Comparison of ENCODE assay signal across 29 cellular contexts in genomic region chr2:171134624-171135230, GRCh38. TPM values are rescaled to one million over a fixed set of nuclear protein-coding genes. Genes with fewer than 3 reads are reported as not detected.
DNase-seq lines count a peak whose midpoint lies in the region; ATAC-seq and TF ChIP-seq lines count a peak whose summit lies in the region.
"Had no signal": no experiment of that assay in that cellular context is flagged by ENCODE, and none has a peak within 500 bp of the region (broad histone marks: within the 10 kb centered on the region; RNA-seq: fewer than 3 reads in every experiment).

No MANE protein-coding gene starts in this region.

- ATAC-seq in HG03442 (IDR thresholded peaks at IDR 0.05; ENCODE audit: unreplicated experiment) = no peak
- ATAC-seq: A549; activated CD4-positive, alpha-beta T cell treated with anti-CD3 and anti-CD28 coated beads for 36 hours; activated CD8-positive, alpha-beta T cell treated with anti-CD3 and anti-CD28 coated beads, Interleukin-2, amount 10 ng/mL, durations not matched to agents 7 days and 5 days; heart left ventricle; K562; natural killer cell; Panc1; stimulated activated memory B cell treated with anti-CD40 and anti-IgM and Interleukin-4, amounts not matched to agents 10 μg/mL and 1 μg/mL and 100 μg/mL, for 72 hours had no signal

- H3K9ac ChIP-seq in adipocyte (ENCODE audit: low read length) = no peak overlapping the region

- H3K36me3 ChIP-seq in adipocyte (ENCODE audit: control insufficient read depth, insufficient read depth, low read length, severe bottlenecking) = no peaks in the 10 kb centered on the region
- H3K36me3 ChIP-seq: BE2C, esophagus squamous epithelium, heart left ventricle had no signal

- intact Hi-C loops in activated naive CD4-positive, alpha-beta T cell treated with anti-CD3 and anti-CD28 coated beads for 36 hours (cut with micrococcal nuclease) = no loop called here

- peaks cover 79% of the 10 kb centered on the region for H3K4me1 Mint-ChIP-seq in activated naive CD4-positive, alpha-beta T cell treated with anti-CD3 and anti-CD28 coated beads, Interleukin-2, amount 50 U/mL, for 24 hours
- H3K4me1 Mint-ChIP-seq in activated naive CD4-positive, alpha-beta T cell treated with anti-CD3 and anti-CD28 coated beads for 36 hours (ENCODE audit: low read depth) = peaks cover 59% of the 10 kb centered on the region
- peaks cover 18% of the 10 kb centered on the region for H3K4me1 Mint-ChIP-seq in mesothelial cell of epicardium

- peaks cover 6% of the 10 kb centered on the region for H3K36me3 Mint-ChIP-seq in activated naive CD4-positive, alpha-beta T cell treated with anti-CD3 and anti-CD28 coated beads, Interleukin-2, amount 50 U/mL, for 24 hours
- peaks cover 9% of the 10 kb centered on the region for H3K36me3 Mint-ChIP-seq in activated naive CD4-positive, alpha-beta T cell treated with anti-CD3 and anti-CD28 coated beads for 36 hours (ENCODE audit: low read depth)
- H3K36me3 Mint-ChIP-seq in mesothelial cell of epicardium = peaks cover 4% of the 10 kb centered on the region
- H3K36me3 Mint-ChIP-seq: natural killer cell had no signal

- H3K4me3 ChIP-seq in adipocyte (ENCODE audit: low read length) = no peak overlapping the region
- H3K4me3 ChIP-seq: A549, esophagus squamous epithelium, heart left ventricle, K562 had no signal

- TF ChIP-seq CTCF in mesothelial cell of epicardium (IDR thresholded peaks at IDR 0.05; ENCODE audit: unreplicated experiment) = no peak

- peak overlapping the region; percentile 49 for H3K27ac Mint-ChIP-seq in activated naive CD4-positive, alpha-beta T cell treated with anti-CD3 and anti-CD28 coated beads, Interleukin-2, amount 50 U/mL, for 24 hours
- no peak overlapping the region for H3K27ac Mint-ChIP-seq in activated naive CD4-positive, alpha-beta T cell treated with anti-CD3 and anti-CD28 coated beads for 36 hours
- peak overlapping the region; percentile 70 for H3K27ac Mint-ChIP-seq in mesothelial cell of epicardium
- H3K27ac Mint-ChIP-seq: activated CD4-positive, alpha-beta T cell treated with anti-CD3 and anti-CD28 coated beads for 36 hours; activated CD8-positive, alpha-beta T cell treated with anti-CD3 and anti-CD28 coated beads, Interleukin-2, amount 10 ng/mL, durations not matched to agents 7 days and 5 days; activated naive CD8-positive, alpha-beta T cell treated with anti-CD3 and anti-CD28 coated beads, Interleukin-2, amount 10 ng/mL, durations not matched to agents 7 days and 5 days; natural killer cell; stimulated activated memory B cell treated with anti-CD40 and anti-IgM and Interleukin-4, amounts not matched to agents 10 μg/mL and 1 μg/mL and 100 μg/mL, for 72 hours had no signal

- H3K9me3 ChIP-seq in adipocyte (ENCODE audit: control insufficient read depth, low read length) = no peaks in the 10 kb centered on the region
- H3K9me3 ChIP-seq: A549, BE2C, esophagus squamous epithelium, heart left ventricle had no signal

- H3K27me3 ChIP-seq in adipocyte (replicated peaks; ENCODE audit: control insufficient read depth, insufficient read depth, low read length) = no peaks in the 10 kb centered on the region
- H3K27me3 ChIP-seq: BE2C, esophagus squamous epithelium, heart left ventricle had no signal

- DNase-seq in activated naive CD4-positive, alpha-beta T cell treated with anti-CD3 and anti-CD28 coated beads for 36 hours = no peak
- peak; percentile 28 for DNase-seq in adipocyte (ENCODE audit: low read depth)
- no peak for DNase-seq in mesothelial cell of epicardium (ENCODE audit: low spot score in 2 of 2, unreplicated experiment in 2 of 2)
- no peak for DNase-seq in SIG-M5 (lab: John Stamatoyannopoulos, UW)
- no peak for DNase-seq in iPS-NIHi11 (ENCODE audit: low spot score)
- no peak for DNase-seq in AML-193 (lab: John Stamatoyannopoulos, UW)
- DNase-seq: activated CD4-positive, alpha-beta T cell treated with anti-CD3 and anti-CD28 coated beads for 36 hours; activated CD8-positive, alpha-beta T cell treated with anti-CD3 and anti-CD28 coated beads, Interleukin-2, amount 10 ng/mL, durations not matched to agents 7 days and 5 days; activated naive CD8-positive, alpha-beta T cell treated with anti-CD3 and anti-CD28 coated beads, Interleukin-2, amount 10 ng/mL, durations not matched to agents 7 days and 5 days; BE2C; CD8-positive, alpha-beta memory T cell; central memory CD4-positive, alpha-beta T cell; dermis blood vessel endothelial cell; DMS 273 treated with DMSO at 0.1 percent for 48 hours; esophagus squamous epithelium; foreskin melanocyte; H7; heart left ventricle; kidney; midbrain; natural killer cell; NCI-H2029 treated with DMSO at 0.1 percent for 48 hours; Right ventricle myocardium superior had no signal

- no peak overlapping the region for H3K4me3 Mint-ChIP-seq in activated naive CD4-positive, alpha-beta T cell treated with anti-CD3 and anti-CD28 coated beads, Interleukin-2, amount 50 U/mL, for 24 hours
- no peak overlapping the region for H3K4me3 Mint-ChIP-seq in activated naive CD4-positive, alpha-beta T cell treated with anti-CD3 and anti-CD28 coated beads for 36 hours
- no peak overlapping the region for H3K4me3 Mint-ChIP-seq in mesothelial cell of epicardium
- H3K4me3 Mint-ChIP-seq: activated CD4-positive, alpha-beta T cell treated with anti-CD3 and anti-CD28 coated beads for 36 hours; activated CD8-positive, alpha-beta T cell treated with anti-CD3 and anti-CD28 coated beads, Interleukin-2, amount 10 ng/mL, durations not matched to agents 7 days and 5 days; activated naive CD8-positive, alpha-beta T cell treated with anti-CD3 and anti-CD28 coated beads, Interleukin-2, amount 10 ng/mL, durations not matched to agents 7 days and 5 days; CD8-positive, alpha-beta memory T cell; natural killer cell; stimulated activated memory B cell treated with anti-CD40 and anti-IgM and Interleukin-4, amounts not matched to agents 10 μg/mL and 1 μg/mL and 100 μg/mL, for 72 hours had no signal

- H3K9me3 Mint-ChIP-seq in activated naive CD4-positive, alpha-beta T cell treated with anti-CD3 and anti-CD28 coated beads, Interleukin-2, amount 50 U/mL, for 24 hours = no peaks in the 10 kb centered on the region
- H3K9me3 Mint-ChIP-seq in activated naive CD4-positive, alpha-beta T cell treated with anti-CD3 and anti-CD28 coated beads for 36 hours = no peaks in the 10 kb centered on the region
- H3K9me3 Mint-ChIP-seq in mesothelial cell of epicardium = peaks cover 5% of the 10 kb centered on the region
- H3K9me3 Mint-ChIP-seq: activated naive CD8-positive, alpha-beta T cell treated with anti-CD3 and anti-CD28 coated beads, Interleukin-2, amount 10 ng/mL, durations not matched to agents 7 days and 5 days; CD8-positive, alpha-beta memory T cell; natural killer cell; stimulated activated memory B cell treated with anti-CD40 and anti-IgM and Interleukin-4, amounts not matched to agents 10 μg/mL and 1 μg/mL and 100 μg/mL, for 72 hours had no signal

- CTCF ChIA-PET in activated naive CD4-positive, alpha-beta T cell treated with anti-CD3 and anti-CD28 coated beads for 36 hours (lab: Charles Lee) = interaction anchor here (0.8 to 1.5 kb wide), 3 partner anchors 24 to 184 kb away, joined by 3 to 5 read pairs (median 4); no protein-coding TSS in a partner anchor

- H3K27me3 Mint-ChIP-seq in activated naive CD4-positive, alpha-beta T cell treated with anti-CD3 and anti-CD28 coated beads, Interleukin-2, amount 50 U/mL, for 24 hours = no peaks in the 10 kb centered on the region
- H3K27me3 Mint-ChIP-seq in activated naive CD4-positive, alpha-beta T cell treated with anti-CD3 and anti-CD28 coated beads for 36 hours (ENCODE audit: low read depth) = no peaks in the 10 kb centered on the region
- no peaks in the 10 kb centered on the region for H3K27me3 Mint-ChIP-seq in mesothelial cell of epicardium (ENCODE audit: low read depth)
- H3K27me3 Mint-ChIP-seq: activated CD4-positive, alpha-beta T cell treated with anti-CD3 and anti-CD28 coated beads for 36 hours; activated naive CD8-positive, alpha-beta T cell treated with anti-CD3 and anti-CD28 coated beads, Interleukin-2, amount 10 ng/mL, durations not matched to agents 7 days and 5 days; stimulated activated memory B cell treated with anti-CD40 and anti-IgM and Interleukin-4, amounts not matched to agents 10 μg/mL and 1 μg/mL and 100 μg/mL, for 72 hours had no signal

- peaks cover 12% of the 10 kb centered on the region for H3K4me1 ChIP-seq in adipocyte (ENCODE audit: control insufficient read depth, insufficient read depth, low read length)
- H3K4me1 ChIP-seq: BE2C had no signal

RNA-seq across cellular contexts. Expression of gene TLK1, which starts 26.0 kb away (rescaled TPM):
- total RNA-seq in activated naive CD4-positive, alpha-beta T cell treated with anti-CD3 and anti-CD28 coated beads for 36 hours = 10 to 100 TPM; 54.5 to 55.9 TPM
- total RNA-seq in mesothelial cell of epicardium = 72.0 to 74.5 TPM (median 74.5 TPM) in 3 replicates
